ENCODE assay signal across 1 cellular context in the genomic region with DNA sequence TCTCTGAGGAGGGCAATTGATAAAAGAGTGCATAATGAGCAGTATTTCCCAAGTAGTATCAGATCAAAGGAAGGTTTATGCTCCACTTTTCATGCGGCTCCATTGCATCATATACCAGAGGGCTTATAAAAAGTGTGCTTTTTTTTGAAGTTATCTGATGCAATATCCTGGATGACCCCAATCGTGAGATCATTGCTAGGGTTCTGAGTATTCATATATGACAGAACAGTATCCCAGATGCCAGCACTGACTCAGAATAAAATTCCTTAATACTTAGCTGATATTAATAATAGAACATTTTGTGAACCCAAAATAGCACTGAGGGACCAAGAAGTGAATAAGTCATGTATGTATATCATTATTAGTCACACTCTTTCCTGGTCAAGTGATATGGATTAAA.
TF ChIP-seq lines count a peak whose summit lies in the region.

No MANE protein-coding gene starts in this region.

TF ChIP-seq in HCT116, 20 proteins besides CTCF, POLR2A, EP300 and RAD21 (continued from another document):
- TF ChIP-seq SP1 (IDR thresholded peaks at IDR 0.05; ENCODE audit: low read depth) (no peak), ZNF274 (IDR thresholded peaks at IDR 0.05; ENCODE audit: low read depth, low read length) (no peak)
TF ChIP-seq in HCT116: peak in this region for 1.
